Comparison of ENCODE assay signal across 1 cellular context in the genomic region with DNA sequence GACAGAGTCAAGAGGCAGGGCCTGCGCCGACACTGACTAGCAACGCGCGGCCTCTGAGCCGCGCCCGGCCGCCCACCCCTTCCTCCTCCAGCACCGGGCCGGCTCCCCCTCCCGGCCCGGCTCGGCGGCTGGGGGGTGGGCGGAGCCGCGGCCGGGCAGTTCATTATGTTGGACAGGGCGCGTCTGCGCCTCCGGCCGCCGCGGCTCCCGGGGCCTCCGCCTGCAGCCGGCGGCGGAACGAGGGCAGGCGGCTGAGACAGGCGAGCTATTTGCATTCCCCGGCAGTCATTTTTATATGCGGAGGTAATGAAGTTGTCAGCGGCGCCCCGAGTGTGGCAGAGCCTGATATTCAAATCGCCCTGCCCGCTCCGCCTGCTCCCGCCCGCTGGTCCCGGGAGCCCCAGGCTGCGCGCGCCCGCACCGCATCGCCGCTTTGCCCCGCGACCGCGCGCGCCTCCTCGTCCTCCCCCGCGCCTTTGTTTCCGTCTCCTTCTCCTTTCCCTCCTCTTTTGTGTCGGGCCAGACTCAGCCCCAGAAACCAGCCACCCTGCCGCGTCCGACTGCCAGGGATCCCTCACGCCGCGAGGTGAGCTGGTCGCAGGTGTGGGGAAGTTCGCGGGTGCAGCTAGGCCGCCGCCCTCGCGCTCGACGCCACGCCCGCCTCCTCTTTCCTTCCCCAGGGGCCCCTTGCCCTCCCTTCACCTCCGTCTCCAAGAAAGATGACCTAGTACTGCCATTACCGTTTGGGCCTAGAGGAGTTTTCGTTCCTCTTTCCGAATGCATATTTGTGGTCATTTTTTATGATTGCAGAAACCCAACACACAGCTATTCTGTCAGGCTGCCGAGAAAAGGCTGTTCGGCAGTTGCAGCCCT.
TF ChIP-seq lines count a peak whose summit lies in the region.

No MANE protein-coding gene starts in this region.

TF ChIP-seq in K562, 482 proteins besides CTCF, POLR2A, EP300 and RAD21 (continued from another document and continues in another):
- TF ChIP-seq, protein P1, sequence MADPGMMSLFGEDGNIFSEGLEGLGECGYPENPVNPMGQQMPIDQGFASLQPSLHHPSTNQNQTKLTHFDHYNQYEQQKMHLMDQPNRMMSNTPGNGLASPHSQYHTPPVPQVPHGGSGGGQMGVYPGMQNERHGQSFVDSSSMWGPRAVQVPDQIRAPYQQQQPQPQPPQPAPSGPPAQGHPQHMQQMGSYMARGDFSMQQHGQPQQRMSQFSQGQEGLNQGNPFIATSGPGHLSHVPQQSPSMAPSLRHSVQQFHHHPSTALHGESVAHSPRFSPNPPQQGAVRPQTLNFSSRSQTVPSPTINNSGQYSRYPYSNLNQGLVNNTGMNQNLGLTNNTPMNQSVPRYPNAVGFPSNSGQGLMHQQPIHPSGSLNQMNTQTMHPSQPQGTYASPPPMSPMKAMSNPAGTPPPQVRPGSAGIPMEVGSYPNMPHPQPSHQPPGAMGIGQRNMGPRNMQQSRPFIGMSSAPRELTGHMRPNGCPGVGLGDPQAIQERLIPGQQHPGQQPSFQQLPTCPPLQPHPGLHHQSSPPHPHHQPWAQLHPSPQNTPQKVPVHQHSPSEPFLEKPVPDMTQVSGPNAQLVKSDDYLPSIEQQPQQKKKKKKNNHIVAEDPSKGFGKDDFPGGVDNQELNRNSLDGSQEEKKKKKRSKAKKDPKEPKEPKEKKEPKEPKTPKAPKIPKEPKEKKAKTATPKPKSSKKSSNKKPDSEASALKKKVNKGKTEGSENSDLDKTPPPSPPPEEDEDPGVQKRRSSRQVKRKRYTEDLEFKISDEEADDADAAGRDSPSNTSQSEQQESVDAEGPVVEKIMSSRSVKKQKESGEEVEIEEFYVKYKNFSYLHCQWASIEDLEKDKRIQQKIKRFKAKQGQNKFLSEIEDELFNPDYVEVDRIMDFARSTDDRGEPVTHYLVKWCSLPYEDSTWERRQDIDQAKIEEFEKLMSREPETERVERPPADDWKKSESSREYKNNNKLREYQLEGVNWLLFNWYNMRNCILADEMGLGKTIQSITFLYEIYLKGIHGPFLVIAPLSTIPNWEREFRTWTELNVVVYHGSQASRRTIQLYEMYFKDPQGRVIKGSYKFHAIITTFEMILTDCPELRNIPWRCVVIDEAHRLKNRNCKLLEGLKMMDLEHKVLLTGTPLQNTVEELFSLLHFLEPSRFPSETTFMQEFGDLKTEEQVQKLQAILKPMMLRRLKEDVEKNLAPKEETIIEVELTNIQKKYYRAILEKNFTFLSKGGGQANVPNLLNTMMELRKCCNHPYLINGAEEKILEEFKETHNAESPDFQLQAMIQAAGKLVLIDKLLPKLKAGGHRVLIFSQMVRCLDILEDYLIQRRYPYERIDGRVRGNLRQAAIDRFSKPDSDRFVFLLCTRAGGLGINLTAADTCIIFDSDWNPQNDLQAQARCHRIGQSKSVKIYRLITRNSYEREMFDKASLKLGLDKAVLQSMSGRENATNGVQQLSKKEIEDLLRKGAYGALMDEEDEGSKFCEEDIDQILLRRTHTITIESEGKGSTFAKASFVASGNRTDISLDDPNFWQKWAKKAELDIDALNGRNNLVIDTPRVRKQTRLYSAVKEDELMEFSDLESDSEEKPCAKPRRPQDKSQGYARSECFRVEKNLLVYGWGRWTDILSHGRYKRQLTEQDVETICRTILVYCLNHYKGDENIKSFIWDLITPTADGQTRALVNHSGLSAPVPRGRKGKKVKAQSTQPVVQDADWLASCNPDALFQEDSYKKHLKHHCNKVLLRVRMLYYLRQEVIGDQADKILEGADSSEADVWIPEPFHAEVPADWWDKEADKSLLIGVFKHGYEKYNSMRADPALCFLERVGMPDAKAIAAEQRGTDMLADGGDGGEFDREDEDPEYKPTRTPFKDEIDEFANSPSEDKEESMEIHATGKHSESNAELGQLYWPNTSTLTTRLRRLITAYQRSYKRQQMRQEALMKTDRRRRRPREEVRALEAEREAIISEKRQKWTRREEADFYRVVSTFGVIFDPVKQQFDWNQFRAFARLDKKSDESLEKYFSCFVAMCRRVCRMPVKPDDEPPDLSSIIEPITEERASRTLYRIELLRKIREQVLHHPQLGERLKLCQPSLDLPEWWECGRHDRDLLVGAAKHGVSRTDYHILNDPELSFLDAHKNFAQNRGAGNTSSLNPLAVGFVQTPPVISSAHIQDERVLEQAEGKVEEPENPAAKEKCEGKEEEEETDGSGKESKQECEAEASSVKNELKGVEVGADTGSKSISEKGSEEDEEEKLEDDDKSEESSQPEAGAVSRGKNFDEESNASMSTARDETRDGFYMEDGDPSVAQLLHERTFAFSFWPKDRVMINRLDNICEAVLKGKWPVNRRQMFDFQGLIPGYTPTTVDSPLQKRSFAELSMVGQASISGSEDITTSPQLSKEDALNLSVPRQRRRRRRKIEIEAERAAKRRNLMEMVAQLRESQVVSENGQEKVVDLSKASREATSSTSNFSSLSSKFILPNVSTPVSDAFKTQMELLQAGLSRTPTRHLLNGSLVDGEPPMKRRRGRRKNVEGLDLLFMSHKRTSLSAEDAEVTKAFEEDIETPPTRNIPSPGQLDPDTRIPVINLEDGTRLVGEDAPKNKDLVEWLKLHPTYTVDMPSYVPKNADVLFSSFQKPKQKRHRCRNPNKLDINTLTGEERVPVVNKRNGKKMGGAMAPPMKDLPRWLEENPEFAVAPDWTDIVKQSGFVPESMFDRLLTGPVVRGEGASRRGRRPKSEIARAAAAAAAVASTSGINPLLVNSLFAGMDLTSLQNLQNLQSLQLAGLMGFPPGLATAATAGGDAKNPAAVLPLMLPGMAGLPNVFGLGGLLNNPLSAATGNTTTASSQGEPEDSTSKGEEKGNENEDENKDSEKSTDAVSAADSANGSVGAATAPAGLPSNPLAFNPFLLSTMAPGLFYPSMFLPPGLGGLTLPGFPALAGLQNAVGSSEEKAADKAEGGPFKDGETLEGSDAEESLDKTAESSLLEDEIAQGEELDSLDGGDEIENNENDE (IDR thresholded peaks at IDR 0.05; ENCODE audit: low read depth, low read length) = no peak
- TF ChIP-seq ZNF174 (CRISPR knock-in tag; IDR thresholded peaks at IDR 0.05) = no peak
- no peak for TF ChIP-seq ZNF197 (CRISPR knock-in tag; IDR thresholded peaks at IDR 0.05; ENCODE audit: low read depth)
- no peak for TF ChIP-seq ZNF584 (CRISPR knock-in tag; IDR thresholded peaks at IDR 0.05; ENCODE audit: low read depth)
- TF ChIP-seq THRA (IDR thresholded peaks at IDR 0.05) = no peak
- TF ChIP-seq MTF1 (CRISPR knock-in tag; IDR thresholded peaks at IDR 0.05; ENCODE audit: borderline replicate concordance) = no peak
- TF ChIP-seq POLR2H (tag; IDR thresholded peaks at IDR 0.05; ENCODE audit: low read depth) = no peak
- TF ChIP-seq, protein P2, sequence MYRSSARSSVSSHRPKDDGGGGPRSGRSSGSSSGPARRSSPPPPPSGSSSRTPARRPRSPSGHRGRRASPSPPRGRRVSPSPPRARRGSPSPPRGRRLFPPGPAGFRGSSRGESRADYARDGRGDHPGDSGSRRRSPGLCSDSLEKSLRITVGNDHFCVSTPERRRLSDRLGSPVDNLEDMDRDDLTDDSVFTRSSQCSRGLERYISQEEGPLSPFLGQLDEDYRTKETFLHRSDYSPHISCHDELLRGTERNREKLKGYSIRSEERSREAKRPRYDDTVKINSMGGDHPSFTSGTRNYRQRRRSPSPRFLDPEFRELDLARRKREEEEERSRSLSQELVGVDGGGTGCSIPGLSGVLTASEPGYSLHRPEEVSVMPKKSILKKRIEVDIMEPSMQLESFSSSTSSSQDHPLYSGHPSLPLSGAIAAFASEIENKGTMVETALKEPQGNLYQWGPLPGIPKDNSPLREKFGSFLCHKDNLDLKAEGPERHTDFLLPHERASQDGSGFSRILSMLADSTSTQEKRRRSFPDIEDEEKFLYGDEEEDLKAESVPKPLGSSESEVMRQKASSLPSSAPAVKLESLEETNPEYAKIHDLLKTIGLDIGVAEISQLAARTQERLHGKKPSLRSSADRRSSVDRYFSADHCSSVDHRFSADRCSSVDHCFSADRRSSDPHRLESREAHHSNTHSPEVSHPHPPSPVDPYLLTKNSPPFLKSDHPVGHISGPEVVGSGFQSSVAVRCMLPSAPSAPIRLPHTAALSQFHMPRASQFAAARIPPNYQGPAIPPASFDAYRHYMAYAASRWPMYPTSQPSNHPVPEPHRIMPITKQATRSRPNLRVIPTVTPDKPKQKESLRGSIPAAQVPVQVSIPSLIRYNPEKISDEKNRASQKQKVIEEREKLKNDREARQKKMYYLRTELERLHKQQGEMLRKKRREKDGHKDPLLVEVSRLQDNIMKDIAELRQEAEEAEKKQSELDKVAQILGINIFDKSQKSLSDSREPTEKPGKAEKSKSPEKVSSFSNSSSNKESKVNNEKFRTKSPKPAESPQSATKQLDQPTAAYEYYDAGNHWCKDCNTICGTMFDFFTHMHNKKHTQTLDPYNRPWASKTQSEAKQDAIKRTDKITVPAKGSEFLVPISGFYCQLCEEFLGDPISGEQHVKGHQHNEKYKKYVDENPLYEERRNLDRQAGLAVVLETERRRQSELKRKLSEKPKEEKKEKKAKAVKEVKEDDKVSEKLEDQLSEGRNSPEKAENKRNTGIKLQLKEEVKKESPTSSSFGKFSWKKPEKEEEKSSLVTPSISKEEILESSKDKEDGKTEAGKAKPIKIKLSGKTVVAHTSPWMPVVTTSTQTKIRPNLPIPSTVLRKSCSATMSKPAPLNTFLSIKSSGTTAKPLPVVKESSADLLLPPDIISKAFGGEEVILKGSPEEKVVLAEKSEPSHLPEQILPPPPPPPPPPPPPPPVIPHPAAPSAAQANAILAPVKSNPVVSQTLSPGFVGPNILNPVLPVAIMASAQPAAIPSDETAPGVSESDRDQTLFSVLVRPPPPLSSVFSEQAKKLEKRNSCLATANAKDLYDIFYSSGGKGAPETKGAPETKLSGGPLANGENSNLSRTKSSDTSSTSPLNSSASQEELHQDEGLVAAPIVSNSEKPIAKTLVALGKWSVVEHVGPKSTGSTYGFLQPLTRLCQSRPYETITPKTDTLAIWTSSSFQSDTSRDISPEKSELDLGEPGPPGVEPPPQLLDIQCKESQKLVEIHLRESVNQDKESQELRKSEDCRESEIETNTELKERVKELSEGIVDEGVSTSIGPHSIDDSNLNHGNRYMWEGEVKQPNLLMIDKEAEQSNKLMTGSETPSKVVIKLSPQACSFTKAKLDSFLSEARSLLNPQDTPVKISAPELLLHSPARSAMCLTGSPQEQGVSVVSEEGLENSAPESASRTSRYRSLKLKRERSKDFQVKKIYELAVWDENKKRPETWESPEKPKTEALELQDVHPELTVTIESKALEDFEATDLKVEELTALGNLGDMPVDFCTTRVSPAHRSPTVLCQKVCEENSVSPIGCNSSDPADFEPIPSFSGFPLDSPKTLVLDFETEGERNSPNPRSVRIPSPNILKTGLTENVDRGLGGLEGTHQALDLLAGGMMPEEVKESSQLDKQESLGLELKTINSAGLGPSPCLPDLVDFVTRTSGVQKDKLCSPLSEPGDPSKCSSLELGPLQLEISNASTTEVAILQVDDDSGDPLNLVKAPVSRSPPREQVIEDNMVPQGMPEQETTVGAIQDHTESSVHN (IDR thresholded peaks at IDR 0.05; ENCODE audit: borderline replicate concordance in 1 of 2, low read depth in 1 of 2) = no peak
- TF ChIP-seq MYNN (IDR thresholded peaks at IDR 0.05) = no peak
- TF ChIP-seq MYNN (CRISPR knock-in tag; IDR thresholded peaks at IDR 0.05) = no peak
- TF ChIP-seq ZNF23 (CRISPR knock-in tag; IDR thresholded peaks at IDR 0.05) = no peak
- peak in 1 of 2 experiments; percentile 3; a peak in 2 of 4 replicates for TF ChIP-seq RCOR1 (IDR thresholded peaks at IDR 0.05; ENCODE audit: borderline replicate concordance in 1 of 2, low read depth in 2 of 2, low read length in 2 of 2)
- no peak for TF ChIP-seq TRIM28 (IDR thresholded peaks at IDR 0.05)
- TF ChIP-seq, protein P3, sequence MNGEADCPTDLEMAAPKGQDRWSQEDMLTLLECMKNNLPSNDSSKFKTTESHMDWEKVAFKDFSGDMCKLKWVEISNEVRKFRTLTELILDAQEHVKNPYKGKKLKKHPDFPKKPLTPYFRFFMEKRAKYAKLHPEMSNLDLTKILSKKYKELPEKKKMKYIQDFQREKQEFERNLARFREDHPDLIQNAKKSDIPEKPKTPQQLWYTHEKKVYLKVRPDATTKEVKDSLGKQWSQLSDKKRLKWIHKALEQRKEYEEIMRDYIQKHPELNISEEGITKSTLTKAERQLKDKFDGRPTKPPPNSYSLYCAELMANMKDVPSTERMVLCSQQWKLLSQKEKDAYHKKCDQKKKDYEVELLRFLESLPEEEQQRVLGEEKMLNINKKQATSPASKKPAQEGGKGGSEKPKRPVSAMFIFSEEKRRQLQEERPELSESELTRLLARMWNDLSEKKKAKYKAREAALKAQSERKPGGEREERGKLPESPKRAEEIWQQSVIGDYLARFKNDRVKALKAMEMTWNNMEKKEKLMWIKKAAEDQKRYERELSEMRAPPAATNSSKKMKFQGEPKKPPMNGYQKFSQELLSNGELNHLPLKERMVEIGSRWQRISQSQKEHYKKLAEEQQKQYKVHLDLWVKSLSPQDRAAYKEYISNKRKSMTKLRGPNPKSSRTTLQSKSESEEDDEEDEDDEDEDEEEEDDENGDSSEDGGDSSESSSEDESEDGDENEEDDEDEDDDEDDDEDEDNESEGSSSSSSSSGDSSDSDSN (IDR thresholded peaks at IDR 0.05; ENCODE audit: borderline replicate concordance in 1 of 2, low read depth in 2 of 2, low read length in 2 of 2) = peak in 1 of 2 experiments; percentile 1; a peak in 1 of 4 replicates
- TF ChIP-seq FIP1L1 (IDR thresholded peaks at IDR 0.05; ENCODE audit: low read depth, low read length, poor library complexity, severe bottlenecking) = no peak
- TF ChIP-seq ZNF431 (CRISPR knock-in tag; IDR thresholded peaks at IDR 0.05) = peak; percentile 83
- TF ChIP-seq SP1 (CRISPR knock-in tag; IDR thresholded peaks at IDR 0.05) = no peak
- TF ChIP-seq SAP30 (IDR thresholded peaks at IDR 0.05; ENCODE audit: borderline replicate concordance, insufficient read depth, low read depth, low read length, poor library complexity, severe bottlenecking) = peak; percentile 16
- TF ChIP-seq, protein P4, sequence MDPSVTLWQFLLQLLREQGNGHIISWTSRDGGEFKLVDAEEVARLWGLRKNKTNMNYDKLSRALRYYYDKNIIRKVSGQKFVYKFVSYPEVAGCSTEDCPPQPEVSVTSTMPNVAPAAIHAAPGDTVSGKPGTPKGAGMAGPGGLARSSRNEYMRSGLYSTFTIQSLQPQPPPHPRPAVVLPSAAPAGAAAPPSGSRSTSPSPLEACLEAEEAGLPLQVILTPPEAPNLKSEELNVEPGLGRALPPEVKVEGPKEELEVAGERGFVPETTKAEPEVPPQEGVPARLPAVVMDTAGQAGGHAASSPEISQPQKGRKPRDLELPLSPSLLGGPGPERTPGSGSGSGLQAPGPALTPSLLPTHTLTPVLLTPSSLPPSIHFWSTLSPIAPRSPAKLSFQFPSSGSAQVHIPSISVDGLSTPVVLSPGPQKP (CRISPR knock-in tag; IDR thresholded peaks at IDR 0.05) = no peak
- TF ChIP-seq CREM (IDR thresholded peaks at IDR 0.05; ENCODE audit: low read depth) = no peak
- TF ChIP-seq, protein P5, sequence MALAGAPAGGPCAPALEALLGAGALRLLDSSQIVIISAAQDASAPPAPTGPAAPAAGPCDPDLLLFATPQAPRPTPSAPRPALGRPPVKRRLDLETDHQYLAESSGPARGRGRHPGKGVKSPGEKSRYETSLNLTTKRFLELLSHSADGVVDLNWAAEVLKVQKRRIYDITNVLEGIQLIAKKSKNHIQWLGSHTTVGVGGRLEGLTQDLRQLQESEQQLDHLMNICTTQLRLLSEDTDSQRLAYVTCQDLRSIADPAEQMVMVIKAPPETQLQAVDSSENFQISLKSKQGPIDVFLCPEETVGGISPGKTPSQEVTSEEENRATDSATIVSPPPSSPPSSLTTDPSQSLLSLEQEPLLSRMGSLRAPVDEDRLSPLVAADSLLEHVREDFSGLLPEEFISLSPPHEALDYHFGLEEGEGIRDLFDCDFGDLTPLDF (CRISPR knock-in tag; IDR thresholded peaks at IDR 0.05) = no peak
